Comparison of ENCODE assay signal across 19 cellular contexts in genomic region chr10:122481296-122482056, GRCh38. TPM values are rescaled to one million over a fixed set of nuclear protein-coding genes. Genes with fewer than 3 reads are reported as not detected.
DNase-seq lines count a peak whose midpoint lies in the region; ATAC-seq and TF ChIP-seq lines count a peak whose summit lies in the region.
"Had no signal": no experiment of that assay in that cellular context is flagged by ENCODE, and none has a peak within 500 bp of the region (broad histone marks: within the 10 kb centered on the region; RNA-seq: fewer than 3 reads in every experiment).

No MANE protein-coding gene starts in this region.

- peaks cover 15 to 36% (median 28%) of the 10 kb centered on the region in 3 donors for H3K27me3 Mint-ChIP-seq in CD14-positive monocyte (ENCODE audit: low read depth in 3 of 3)
- peaks cover 2% of the 10 kb centered on the region for H3K27me3 Mint-ChIP-seq in activated CD8-positive, alpha-beta T cell treated with anti-CD3 and anti-CD28 coated beads for 36 hours
- H3K27me3 Mint-ChIP-seq in naive thymus-derived CD4-positive, alpha-beta T cell, result peaks cover 0 to 11% (median 8%) of the 10 kb centered on the region in 5 donors

- H3K4me3 ChIP-seq in HEK293 (ENCODE audit: low read depth, low read length), result no peak overlapping the region
- H3K4me3 ChIP-seq in naive thymus-derived CD4-positive, alpha-beta T cell (ENCODE audit: low read length), result no peak overlapping the region
- H3K4me3 ChIP-seq: A549 had no signal

- no peaks in the 10 kb centered on the region for H3K36me3 Mint-ChIP-seq in CD14-positive monocyte
- H3K36me3 Mint-ChIP-seq in activated CD8-positive, alpha-beta T cell treated with anti-CD3 and anti-CD28 coated beads for 36 hours (ENCODE audit: low read depth), result no peaks in the 10 kb centered on the region
- peaks cover 0 to 7% (median 0%) of the 10 kb centered on the region in 5 donors for H3K36me3 Mint-ChIP-seq in naive thymus-derived CD4-positive, alpha-beta T cell
- H3K36me3 Mint-ChIP-seq: CD8-positive, alpha-beta T cell had no signal

- intact Hi-C loops in CD14-positive monocyte (cut with micrococcal nuclease), result no loop called here
- intact Hi-C loops in activated CD8-positive, alpha-beta T cell treated with anti-CD3 and anti-CD28 coated beads for 36 hours (cut with micrococcal nuclease), result no loop called here
- intact Hi-C loops in naive thymus-derived CD4-positive, alpha-beta T cell (cut with micrococcal nuclease), result no loop called here

- POLR2A ChIA-PET in HEK293 (lab: Yijun Ruan, JAX), result no interaction called here
- POLR2A ChIA-PET in activated CD8-positive, alpha-beta T cell treated with anti-CD3 and anti-CD28 coated beads for 36 hours (lab: Charles Lee), result no interaction called here
- POLR2A ChIA-PET in naive thymus-derived CD4-positive, alpha-beta T cell (lab: Charles Lee), result no interaction called here

- peaks cover 0 to 8% (median 3%) of the 10 kb centered on the region in 7 donors for H3K9me3 Mint-ChIP-seq in CD14-positive monocyte
- H3K9me3 Mint-ChIP-seq in activated CD8-positive, alpha-beta T cell treated with anti-CD3 and anti-CD28 coated beads for 36 hours, result peaks cover 3% of the 10 kb centered on the region
- peaks cover 0 to 11% (median 4%) of the 10 kb centered on the region in 11 donors for H3K9me3 Mint-ChIP-seq in naive thymus-derived CD4-positive, alpha-beta T cell

- no peak for ATAC-seq in activated CD8-positive, alpha-beta T cell treated with anti-CD3 and anti-CD28 coated beads for 36 hours
- ATAC-seq in GM21528 (IDR thresholded peaks at IDR 0.05; ENCODE audit: low FRiP score, unreplicated experiment), result no peak
- ATAC-seq in naive thymus-derived CD4-positive, alpha-beta T cell, result no peak
- ATAC-seq: A549; CD8-positive, alpha-beta T cell; HCT116 had no signal

- no peaks in the 10 kb centered on the region for H3K27me3 ChIP-seq in layer of hippocampus (ENCODE audit: control insufficient read depth, insufficient read depth, low read length)
- no peaks in the 10 kb centered on the region for H3K27me3 ChIP-seq in naive thymus-derived CD4-positive, alpha-beta T cell (ENCODE audit: control insufficient read depth in 2 of 2, insufficient read depth in 2 of 2, low read length in 2 of 2)
- H3K27me3 ChIP-seq: BE2C had no signal

- CTCF ChIA-PET in HEK293 (lab: Yijun Ruan, JAX), result no interaction called here
- CTCF ChIA-PET in activated CD8-positive, alpha-beta T cell treated with anti-CD3 and anti-CD28 coated beads for 36 hours (lab: Charles Lee), result interaction anchor here (1.0 kb wide), 1 partner anchor 84 kb away, joined by 4 read pairs; no protein-coding TSS in a partner anchor
- CTCF ChIA-PET in naive thymus-derived CD4-positive, alpha-beta T cell (lab: Charles Lee), result interaction anchor here (1.1 kb wide), 1 partner anchor 10 kb away, joined by 3 read pairs; no protein-coding TSS in a partner anchor

- H3K4me1 ChIP-seq in HEK293 (ENCODE audit: control insufficient read depth, insufficient read depth, low read length), result no peaks in the 10 kb centered on the region
- no peaks in the 10 kb centered on the region for H3K4me1 ChIP-seq in naive thymus-derived CD4-positive, alpha-beta T cell (ENCODE audit: control insufficient read depth in 2 of 2, insufficient read depth in 2 of 2, low read length in 2 of 2)
- H3K4me1 ChIP-seq: A549, BE2C had no signal

- no peaks in the 10 kb centered on the region for H3K36me3 ChIP-seq in HEK293 (ENCODE audit: control insufficient read depth in 2 of 2, insufficient read depth in 1 of 2, low read length in 2 of 2)
- no peaks in the 10 kb centered on the region for H3K36me3 ChIP-seq in naive thymus-derived CD4-positive, alpha-beta T cell (ENCODE audit: control insufficient read depth in 2 of 3, insufficient read depth in 3 of 3, low read length in 3 of 3)
- H3K36me3 ChIP-seq: BE2C had no signal

- H3K4me1 Mint-ChIP-seq in CD14-positive monocyte, result peaks cover 8% of the 10 kb centered on the region
- H3K4me1 Mint-ChIP-seq in activated CD8-positive, alpha-beta T cell treated with anti-CD3 and anti-CD28 coated beads for 36 hours (ENCODE audit: low read depth), result no peaks in the 10 kb centered on the region
- H3K4me1 Mint-ChIP-seq in naive thymus-derived CD4-positive, alpha-beta T cell, result no peaks in the 10 kb centered on the region

- H3K27ac ChIP-seq in HEK293 (ENCODE audit: extremely low read depth, low read depth, low read length) (no peak overlapping the region), caudate nucleus (ENCODE audit: low read depth, low read length) (peak overlapping the region; percentile 44), layer of hippocampus (ENCODE audit: low read depth, low read length) (peak overlapping the region; percentile 35)
- no peak overlapping the region for H3K27ac ChIP-seq in naive thymus-derived CD4-positive, alpha-beta T cell (ENCODE audit: low read depth, low read length)
- H3K27ac ChIP-seq: A549, C4-2B, HL-60 had no signal

- DNase-seq in CD14-positive monocyte (ENCODE audit: low spot score) (peak; percentile 3), caudate nucleus (lab: John Stamatoyannopoulos, UW) (no peak), NCI-H526 treated with DMSO at 0.1 percent for 48 hours (lab: John Stamatoyannopoulos, UW) (no peak)
- DNase-seq in activated CD8-positive, alpha-beta T cell treated with anti-CD3 and anti-CD28 coated beads for 36 hours, result no peak
- DNase-seq in naive thymus-derived CD4-positive, alpha-beta T cell, result no peak
- DNase-seq: BE2C; CD8-positive, alpha-beta T cell; COR-L47; DMS153; DMS79 treated with DMSO at 0.1 percent for 48 hours; EL had no signal

- H3K27ac Mint-ChIP-seq in CD14-positive monocyte, result no peak overlapping the region
- H3K27ac Mint-ChIP-seq in activated CD8-positive, alpha-beta T cell treated with anti-CD3 and anti-CD28 coated beads for 36 hours, result no peak overlapping the region
- H3K27ac Mint-ChIP-seq in naive thymus-derived CD4-positive, alpha-beta T cell, result no peak overlapping the region
- H3K27ac Mint-ChIP-seq: CD8-positive, alpha-beta T cell had no signal

- H3K9me3 ChIP-seq in HEK293 (ENCODE audit: control insufficient read depth, insufficient read depth, low read depth, low read length), result no peaks in the 10 kb centered on the region
- H3K9me3 ChIP-seq in naive thymus-derived CD4-positive, alpha-beta T cell (ENCODE audit: control insufficient read depth in 2 of 3, low read length in 3 of 3), result no peaks in the 10 kb centered on the region
- H3K9me3 ChIP-seq: BE2C had no signal

- H3K4me3 Mint-ChIP-seq in CD14-positive monocyte, result no peak overlapping the region
- no peak overlapping the region for H3K4me3 Mint-ChIP-seq in activated CD8-positive, alpha-beta T cell treated with anti-CD3 and anti-CD28 coated beads for 36 hours
- H3K4me3 Mint-ChIP-seq in naive thymus-derived CD4-positive, alpha-beta T cell, result no peak overlapping the region
- H3K4me3 Mint-ChIP-seq: CD8-positive, alpha-beta T cell had no signal

- TF ChIP-seq CTCF in CD14-positive monocyte (IDR thresholded peaks at IDR 0.05) (no peak), HEK293 (tag by site-specific recombination; IDR thresholded peaks at IDR 0.05) (no peak)
- TF ChIP-seq CTCF in activated CD8-positive, alpha-beta T cell treated with anti-CD3 and anti-CD28 coated beads for 36 hours (IDR thresholded peaks at IDR 0.05), result no peak

TF ChIP-seq in HEK293, 187 proteins besides CTCF, POLR2A, EP300 and RAD21:
- TF ChIP-seq ZNF830 (tag by site-specific recombination; IDR thresholded peaks at IDR 0.05; ENCODE audit: low read depth) (no peak), SETDB1 (IDR thresholded peaks at IDR 0.05; ENCODE audit: insufficient read length, low read length) (peak; percentile 73), ZNF121 (tag by site-specific recombination; IDR thresholded peaks at IDR 0.05) (no peak), ZNF677 (tag by site-specific recombination; IDR thresholded peaks at IDR 0.05) (no peak)
- TF ChIP-seq, protein P1, sequence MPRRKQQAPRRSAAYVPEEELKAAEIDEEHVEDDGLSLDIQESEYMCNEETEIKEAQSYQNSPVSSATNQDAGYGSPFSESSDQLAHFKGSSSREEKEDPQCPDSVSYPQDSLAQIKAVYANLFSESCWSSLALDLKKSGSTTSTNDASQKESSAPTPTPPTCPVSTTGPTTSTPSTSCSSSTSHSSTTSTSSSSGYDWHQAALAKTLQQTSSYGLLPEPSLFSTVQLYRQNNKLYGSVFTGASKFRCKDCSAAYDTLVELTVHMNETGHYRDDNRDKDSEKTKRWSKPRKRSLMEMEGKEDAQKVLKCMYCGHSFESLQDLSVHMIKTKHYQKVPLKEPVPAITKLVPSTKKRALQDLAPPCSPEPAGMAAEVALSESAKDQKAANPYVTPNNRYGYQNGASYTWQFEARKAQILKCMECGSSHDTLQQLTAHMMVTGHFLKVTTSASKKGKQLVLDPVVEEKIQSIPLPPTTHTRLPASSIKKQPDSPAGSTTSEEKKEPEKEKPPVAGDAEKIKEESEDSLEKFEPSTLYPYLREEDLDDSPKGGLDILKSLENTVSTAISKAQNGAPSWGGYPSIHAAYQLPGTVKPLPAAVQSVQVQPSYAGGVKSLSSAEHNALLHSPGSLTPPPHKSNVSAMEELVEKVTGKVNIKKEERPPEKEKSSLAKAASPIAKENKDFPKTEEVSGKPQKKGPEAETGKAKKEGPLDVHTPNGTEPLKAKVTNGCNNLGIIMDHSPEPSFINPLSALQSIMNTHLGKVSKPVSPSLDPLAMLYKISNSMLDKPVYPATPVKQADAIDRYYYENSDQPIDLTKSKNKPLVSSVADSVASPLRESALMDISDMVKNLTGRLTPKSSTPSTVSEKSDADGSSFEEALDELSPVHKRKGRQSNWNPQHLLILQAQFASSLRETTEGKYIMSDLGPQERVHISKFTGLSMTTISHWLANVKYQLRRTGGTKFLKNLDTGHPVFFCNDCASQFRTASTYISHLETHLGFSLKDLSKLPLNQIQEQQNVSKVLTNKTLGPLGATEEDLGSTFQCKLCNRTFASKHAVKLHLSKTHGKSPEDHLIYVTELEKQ (tag by site-specific recombination; IDR thresholded peaks at IDR 0.05; ENCODE audit: borderline replicate concordance), result no peak

RNA-seq across cellular contexts. Expression of gene HTRA1, which starts 20.1 kb away (rescaled TPM):
- polyA plus RNA-seq in CD14-positive monocyte, result 1 to 10 TPM in 1 of 2 donors, under 1 TPM in 1; 0.84 to 4.7 TPM
- not detected for total RNA-seq in activated CD8-positive, alpha-beta T cell treated with anti-CD3 and anti-CD28 coated beads for 36 hours
- under 1 TPM in 4 of 5 experiments, not detected in 1; 0.22 to 0.64 (median 0.40) TPM for total RNA-seq in naive thymus-derived CD4-positive, alpha-beta T cell
- not detected for polyA plus RNA-seq in naive thymus-derived CD4-positive, alpha-beta T cell
- total RNA-seq: CD8-positive, alpha-beta T cell had no signal

RNA-seq across cellular contexts. Expression of gene ARMS2, which starts 27.0 kb away (rescaled TPM):
- not detected for polyA plus RNA-seq in CD14-positive monocyte
- total RNA-seq in activated CD8-positive, alpha-beta T cell treated with anti-CD3 and anti-CD28 coated beads for 36 hours, result not detected
- total RNA-seq in naive thymus-derived CD4-positive, alpha-beta T cell, result not detected
- not detected for polyA plus RNA-seq in naive thymus-derived CD4-positive, alpha-beta T cell
- total RNA-seq: CD8-positive, alpha-beta T cell had no signal
- polyA plus RNA-seq: A549, AG04450 had no signal

Comparison
In these comparisons a context has a peak if more than half of its experiments do, and no peak if none do; other contexts are left out.
1. H3K27ac ChIP-seq: peak in caudate nucleus (single experiment) and layer of hippocampus (single experiment); none in HEK293 (single experiment) and naive thymus-derived CD4-positive, alpha-beta T cell (single experiment).